ENCODE assay signal across 1 cellular context in the genomic region with DNA sequence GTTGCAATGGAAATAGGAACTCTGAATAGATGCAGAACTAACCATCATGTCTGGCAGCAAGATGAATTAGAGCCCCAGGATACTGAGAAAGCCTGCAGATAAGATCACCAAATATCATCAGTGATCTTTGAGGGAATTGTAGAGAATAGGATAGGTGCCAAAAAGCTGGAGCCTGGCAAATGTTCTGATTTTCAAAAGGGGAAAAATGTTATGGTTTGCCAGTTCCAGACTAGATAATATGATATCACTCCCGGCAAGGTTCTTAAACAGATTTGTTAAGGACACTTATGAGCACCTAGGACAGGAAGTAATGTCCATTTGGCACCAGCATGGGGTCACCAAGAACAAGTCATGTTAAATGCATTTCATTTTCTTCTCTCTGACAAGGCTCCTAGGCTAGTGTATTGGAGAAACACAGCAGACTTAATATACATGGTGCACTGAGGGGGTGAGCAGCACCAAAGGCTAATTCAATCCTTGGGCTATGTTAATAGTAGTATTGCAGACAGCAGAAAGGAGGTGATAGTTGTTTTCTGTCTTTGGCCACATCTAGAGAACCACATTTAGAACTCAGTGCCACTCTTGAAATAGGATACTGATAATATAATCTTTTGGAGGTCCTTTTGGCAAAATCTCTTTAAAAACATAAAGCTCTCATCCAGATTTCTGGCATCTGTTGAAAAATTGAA.
TF ChIP-seq lines count a peak whose summit lies in the region.

No MANE protein-coding gene starts in this region.

TF ChIP-seq in neural cell, 6 proteins besides CTCF, POLR2A, EP300 and RAD21:
- TF ChIP-seq, protein P1, sequence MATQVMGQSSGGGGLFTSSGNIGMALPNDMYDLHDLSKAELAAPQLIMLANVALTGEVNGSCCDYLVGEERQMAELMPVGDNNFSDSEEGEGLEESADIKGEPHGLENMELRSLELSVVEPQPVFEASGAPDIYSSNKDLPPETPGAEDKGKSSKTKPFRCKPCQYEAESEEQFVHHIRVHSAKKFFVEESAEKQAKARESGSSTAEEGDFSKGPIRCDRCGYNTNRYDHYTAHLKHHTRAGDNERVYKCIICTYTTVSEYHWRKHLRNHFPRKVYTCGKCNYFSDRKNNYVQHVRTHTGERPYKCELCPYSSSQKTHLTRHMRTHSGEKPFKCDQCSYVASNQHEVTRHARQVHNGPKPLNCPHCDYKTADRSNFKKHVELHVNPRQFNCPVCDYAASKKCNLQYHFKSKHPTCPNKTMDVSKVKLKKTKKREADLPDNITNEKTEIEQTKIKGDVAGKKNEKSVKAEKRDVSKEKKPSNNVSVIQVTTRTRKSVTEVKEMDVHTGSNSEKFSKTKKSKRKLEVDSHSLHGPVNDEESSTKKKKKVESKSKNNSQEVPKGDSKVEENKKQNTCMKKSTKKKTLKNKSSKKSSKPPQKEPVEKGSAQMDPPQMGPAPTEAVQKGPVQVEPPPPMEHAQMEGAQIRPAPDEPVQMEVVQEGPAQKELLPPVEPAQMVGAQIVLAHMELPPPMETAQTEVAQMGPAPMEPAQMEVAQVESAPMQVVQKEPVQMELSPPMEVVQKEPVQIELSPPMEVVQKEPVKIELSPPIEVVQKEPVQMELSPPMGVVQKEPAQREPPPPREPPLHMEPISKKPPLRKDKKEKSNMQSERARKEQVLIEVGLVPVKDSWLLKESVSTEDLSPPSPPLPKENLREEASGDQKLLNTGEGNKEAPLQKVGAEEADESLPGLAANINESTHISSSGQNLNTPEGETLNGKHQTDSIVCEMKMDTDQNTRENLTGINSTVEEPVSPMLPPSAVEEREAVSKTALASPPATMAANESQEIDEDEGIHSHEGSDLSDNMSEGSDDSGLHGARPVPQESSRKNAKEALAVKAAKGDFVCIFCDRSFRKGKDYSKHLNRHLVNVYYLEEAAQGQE (IDR thresholded peaks at IDR 0.05; ENCODE audit: borderline replicate concordance) = no peak
- TF ChIP-seq EZH2 (IDR thresholded peaks at IDR 0.05; ENCODE audit: borderline replicate concordance, insufficient read depth, low read length, poor library complexity, severe bottlenecking) = no peak
- no peak for TF ChIP-seq POLR2AphosphoS5 (IDR thresholded peaks at IDR 0.05)
- no peak for TF ChIP-seq SMC3 (conservative IDR thresholded peaks at IDR 0.05; ENCODE audit: poor library complexity)
- TF ChIP-seq TAF1 (IDR thresholded peaks at IDR 0.05; ENCODE audit: low read depth) = no peak
- TF ChIP-seq MXI1 (conservative IDR thresholded peaks at IDR 0.05; ENCODE audit: poor library complexity, severe bottlenecking) = no peak
